Comparison of ENCODE assay signal across 1 cellular context in genomic region chr19:49331616-49332055, GRCh38.
TF ChIP-seq lines count a peak whose summit lies in the region.

No MANE protein-coding gene starts in this region.

TF ChIP-seq in GM23338, 12 proteins besides CTCF, POLR2A, EP300 and RAD21 (continued from another document):
- TF ChIP-seq JUNB (IDR thresholded peaks at IDR 0.05; ENCODE audit: unreplicated experiment) (no peak), ETS1 (IDR thresholded peaks at IDR 0.05) (0 out of 2 replicates have a peak, but pooled peaks have one; percentile 30), EZH2phosphoT487 (IDR thresholded peaks at IDR 0.05; ENCODE audit: unreplicated experiment) (no peak), ZNF331 (CRISPR knock-in tag; IDR thresholded peaks at IDR 0.05; ENCODE audit: low read depth) (no peak), NANOG (IDR thresholded peaks at IDR 0.05; ENCODE audit: borderline replicate concordance) (no peak)
